In the genomic region with DNA sequence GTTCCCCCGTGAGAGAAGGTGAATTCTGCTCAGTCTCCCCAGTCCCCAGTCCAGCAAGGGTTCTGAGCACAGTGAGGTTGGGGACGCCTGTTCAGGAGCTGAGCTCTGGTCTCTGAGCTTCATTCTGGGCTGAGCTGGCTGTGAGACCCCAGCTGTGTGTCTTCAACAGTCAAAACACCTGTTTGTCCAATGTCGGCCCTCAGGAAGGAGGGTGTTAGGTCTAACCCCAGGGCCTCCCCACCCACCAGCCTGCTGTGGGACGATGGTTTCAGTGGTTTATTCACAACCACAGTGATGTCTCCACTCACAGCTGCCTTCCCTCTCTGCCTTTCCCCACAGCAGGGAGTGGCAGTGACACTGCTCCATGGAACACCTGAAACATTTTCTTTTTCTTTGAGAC, we compare ENCODE assay signal across 16 cellular contexts.
DNase-seq lines count a peak whose midpoint lies in the region; ATAC-seq and TF ChIP-seq lines count a peak whose summit lies in the region.
"Had no signal": no experiment of that assay in that cellular context is flagged by ENCODE, and none has a peak within 500 bp of the region (broad histone marks: within the 10 kb centered on the region; RNA-seq: fewer than 3 reads in every experiment).

No MANE protein-coding gene starts in this region.

- H3K27me3 Mint-ChIP-seq in activated CD4-positive, alpha-beta T cell treated with anti-CD3 and anti-CD28 coated beads, Interleukin-2, amount 10 ng/mL, durations not matched to agents 24 days and 14 days = peaks cover 13% of the 10 kb centered on the region
- H3K27me3 Mint-ChIP-seq in activated CD4-positive, alpha-beta T cell treated with anti-CD3 and anti-CD28 coated beads for 36 hours = peaks cover 19% of the 10 kb centered on the region

- H3K27me3 ChIP-seq in DND-41 (ENCODE audit: insufficient read depth, low read length, poor library complexity) = no peaks in the 10 kb centered on the region
- no peaks in the 10 kb centered on the region for H3K27me3 ChIP-seq in MM.1S (replicated peaks; ENCODE audit: insufficient read depth, low read length)

- H4K20me1 ChIP-seq in DND-41 (ENCODE audit: insufficient read depth, low read length) (no peaks in the 10 kb centered on the region), MM.1S (ENCODE audit: insufficient read depth, low read length) (no peaks in the 10 kb centered on the region)

- CTCF ChIA-PET in activated CD4-positive, alpha-beta T cell treated with anti-CD3 and anti-CD28 coated beads for 36 hours (lab: Charles Lee) = no interaction called here

- H3K36me3 ChIP-seq in DND-41 (ENCODE audit: insufficient read depth, low read length) (no peaks in the 10 kb centered on the region), MM.1S (replicated peaks; ENCODE audit: insufficient read depth, low read length) (no peaks in the 10 kb centered on the region)
- H3K36me3 ChIP-seq: stomach had no signal

- no peaks in the 10 kb centered on the region for H3K79me2 ChIP-seq in DND-41 (ENCODE audit: insufficient read depth, low read length)
- no peaks in the 10 kb centered on the region for H3K79me2 ChIP-seq in MM.1S (ENCODE audit: low read length)

- POLR2A ChIA-PET in activated CD4-positive, alpha-beta T cell treated with anti-CD3 and anti-CD28 coated beads for 36 hours (lab: Charles Lee) = interaction anchor here (0.6 kb wide), 1 partner anchor 178 kb away, joined by 3 read pairs; no protein-coding TSS in a partner anchor

- H3K27ac Mint-ChIP-seq in activated CD4-positive, alpha-beta T cell treated with anti-CD3 and anti-CD28 coated beads, Interleukin-2, amount 10 ng/mL, durations not matched to agents 24 days and 14 days = no peak overlapping the region
- no peak overlapping the region for H3K27ac Mint-ChIP-seq in activated CD4-positive, alpha-beta T cell treated with anti-CD3 and anti-CD28 coated beads for 36 hours
- H3K27ac Mint-ChIP-seq: natural killer cell treated with Interleukin-12 subunit alpha and Interleukin-12 subunit beta and Interleukin-15 and Interleukin-18, amount 100 ng/mL, for 72 hours; WTC11 had no signal

- no peaks in the 10 kb centered on the region for H3K36me3 Mint-ChIP-seq in activated CD4-positive, alpha-beta T cell treated with anti-CD3 and anti-CD28 coated beads, Interleukin-2, amount 10 ng/mL, durations not matched to agents 24 days and 14 days (ENCODE audit: low read depth)
- no peaks in the 10 kb centered on the region for H3K36me3 Mint-ChIP-seq in activated CD4-positive, alpha-beta T cell treated with anti-CD3 and anti-CD28 coated beads for 36 hours (ENCODE audit: low read depth)
- H3K36me3 Mint-ChIP-seq: natural killer cell treated with Interleukin-12 subunit alpha and Interleukin-12 subunit beta and Interleukin-15 and Interleukin-18, amount 100 ng/mL, for 72 hours; WTC11 had no signal

- H3K9ac ChIP-seq in DND-41 (ENCODE audit: low read depth, low read length) (peak overlapping the region; percentile 43), MM.1S (ENCODE audit: low read length) (peak overlapping the region; percentile 16)
- H3K9ac ChIP-seq: KMS-11 had no signal

- TF ChIP-seq CTCF in DND-41 (IDR thresholded peaks at IDR 0.05; ENCODE audit: borderline replicate concordance, extremely low read depth, low read length, poor library complexity, severe bottlenecking) (no peak), MM.1S (IDR thresholded peaks at IDR 0.05; ENCODE audit: low read length) (no peak)

- H3F3A ChIP-seq in MM.1S (ENCODE audit: insufficient read depth, low read length) = peaks cover 26% of the 10 kb centered on the region

- H3K4me1 Mint-ChIP-seq in activated CD4-positive, alpha-beta T cell treated with anti-CD3 and anti-CD28 coated beads, Interleukin-2, amount 10 ng/mL, durations not matched to agents 24 days and 14 days = no peaks in the 10 kb centered on the region
- H3K4me1 Mint-ChIP-seq in activated CD4-positive, alpha-beta T cell treated with anti-CD3 and anti-CD28 coated beads for 36 hours = no peaks in the 10 kb centered on the region

- no peak overlapping the region for H3K4me3 Mint-ChIP-seq in activated CD4-positive, alpha-beta T cell treated with anti-CD3 and anti-CD28 coated beads, Interleukin-2, amount 10 ng/mL, durations not matched to agents 24 days and 14 days
- H3K4me3 Mint-ChIP-seq in activated CD4-positive, alpha-beta T cell treated with anti-CD3 and anti-CD28 coated beads for 36 hours = no peak overlapping the region
- H3K4me3 Mint-ChIP-seq: natural killer cell treated with Interleukin-12 subunit alpha and Interleukin-12 subunit beta and Interleukin-15 and Interleukin-18, amount 100 ng/mL, for 72 hours; WTC11 had no signal

- ATAC-seq in DND-41 (ENCODE audit: insufficient read depth, low read depth) (peak; percentile 88), GM19372 (IDR thresholded peaks at IDR 0.05; ENCODE audit: low read depth, unreplicated experiment) (peak; percentile 87), HG02852 (IDR thresholded peaks at IDR 0.05; ENCODE audit: unreplicated experiment) (peak; percentile 88)
- no peak for ATAC-seq in activated CD4-positive, alpha-beta T cell treated with anti-CD3 and anti-CD28 coated beads for 36 hours
- ATAC-seq: natural killer cell treated with Interleukin-12 subunit alpha and Interleukin-12 subunit beta and Interleukin-15 and Interleukin-18, amount 100 ng/mL, for 72 hours; Right ventricle myocardium inferior had no signal

- H3K4me1 ChIP-seq in DND-41 (ENCODE audit: insufficient read depth, low read length) (peaks cover 78% of the 10 kb centered on the region), MM.1S (ENCODE audit: low read length) (peaks cover 56% of the 10 kb centered on the region)
- H3K4me1 ChIP-seq: stomach had no signal

- H2AFZ ChIP-seq in DND-41 (ENCODE audit: low read depth, low read length) (no peak overlapping the region), MM.1S (ENCODE audit: low read length) (0 out of 2 replicates have a peak overlapping the region, but pooled peaks have one; percentile 14)

- peak; percentile 94 for DNase-seq in DND-41
- peak; percentile 95 for DNase-seq in MM.1S
- no peak for DNase-seq in activated CD4-positive, alpha-beta T cell treated with anti-CD3 and anti-CD28 coated beads, Interleukin-2, amount 10 ng/mL, durations not matched to agents 24 days and 14 days
- DNase-seq in activated CD4-positive, alpha-beta T cell treated with anti-CD3 and anti-CD28 coated beads for 36 hours = no peak
- DNase-seq in HuH-7 (ENCODE audit: low spot score) = no peak
- no peak for DNase-seq in medulla oblongata (ENCODE audit: extremely low spot score)
- DNase-seq: activated effector memory CD4-positive, alpha-beta T cell treated with anti-CD3 and anti-CD28 coated beads, Interleukin-2, amount 50 U/mL, for 16 hours; EL; NCI-H2171; stomach had no signal

- peak overlapping the region in 1 of 2 experiments; percentile 6; a peak in 1 of 4 replicates for H3K4me3 ChIP-seq in DND-41 (ENCODE audit: low read depth in 1 of 2, low read length in 2 of 2)
- H3K4me3 ChIP-seq in MM.1S (ENCODE audit: low read length) = no peak overlapping the region
- H3K4me3 ChIP-seq: stomach had no signal

- H3K4me2 ChIP-seq in DND-41 (ENCODE audit: insufficient read depth, low read length) = peak overlapping the region; percentile 40
- peak overlapping the region; percentile 27; the same call in 1 of the 2 replicates for H3K4me2 ChIP-seq in MM.1S (ENCODE audit: low read depth, low read length)
- H3K4me2 ChIP-seq: KMS-11 had no signal

- H3K9me3 Mint-ChIP-seq in activated CD4-positive, alpha-beta T cell treated with anti-CD3 and anti-CD28 coated beads, Interleukin-2, amount 10 ng/mL, durations not matched to agents 24 days and 14 days = no peaks in the 10 kb centered on the region
- no peaks in the 10 kb centered on the region for H3K9me3 Mint-ChIP-seq in activated CD4-positive, alpha-beta T cell treated with anti-CD3 and anti-CD28 coated beads for 36 hours (ENCODE audit: low read depth)
- H3K9me3 Mint-ChIP-seq: natural killer cell treated with Interleukin-12 subunit alpha and Interleukin-12 subunit beta and Interleukin-15 and Interleukin-18, amount 100 ng/mL, for 72 hours; WTC11 had no signal

- intact Hi-C loops in activated CD4-positive, alpha-beta T cell treated with anti-CD3 and anti-CD28 coated beads, Interleukin-2, amount 10 ng/mL, durations not matched to agents 24 days and 14 days (cut with micrococcal nuclease) = no loop called here
- intact Hi-C loops in activated CD4-positive, alpha-beta T cell treated with anti-CD3 and anti-CD28 coated beads for 36 hours (cut with DNase I, micrococcal nuclease) = no loop called here

- no peaks in the 10 kb centered on the region for H3K9me3 ChIP-seq in DND-41 (ENCODE audit: insufficient read depth, low read length, severe bottlenecking)
- H3K9me3 ChIP-seq in MM.1S (replicated peaks; ENCODE audit: insufficient read depth, low read length) = no peaks in the 10 kb centered on the region
- H3K9me3 ChIP-seq: stomach had no signal

- peak overlapping the region; percentile 82 for H3K27ac ChIP-seq in DND-41 (ENCODE audit: low read length)
- H3K27ac ChIP-seq in MM.1S (ENCODE audit: low read length) = peak overlapping the region; percentile 80
- H3K27ac ChIP-seq: KMS-11, stomach had no signal

- H3K9me2 ChIP-seq in MM.1S (replicated peaks; ENCODE audit: insufficient read depth, low read length) = no peaks in the 10 kb centered on the region

Comparison
In these comparisons a context has a peak if more than half of its experiments do, and no peak if none do; other contexts are left out.
1. DNase-seq: peak in DND-41 (single experiment) and MM.1S (single experiment); none in activated CD4-positive, alpha-beta T cell treated with anti-CD3 and anti-CD28 coated beads, Interleukin-2, amount 10 ng/mL, durations not matched to agents 24 days and 14 days (single experiment), activated CD4-positive, alpha-beta T cell treated with anti-CD3 and anti-CD28 coated beads for 36 hours (single experiment), HuH-7 (single experiment) and medulla oblongata (single experiment).